In the genomic region with DNA sequence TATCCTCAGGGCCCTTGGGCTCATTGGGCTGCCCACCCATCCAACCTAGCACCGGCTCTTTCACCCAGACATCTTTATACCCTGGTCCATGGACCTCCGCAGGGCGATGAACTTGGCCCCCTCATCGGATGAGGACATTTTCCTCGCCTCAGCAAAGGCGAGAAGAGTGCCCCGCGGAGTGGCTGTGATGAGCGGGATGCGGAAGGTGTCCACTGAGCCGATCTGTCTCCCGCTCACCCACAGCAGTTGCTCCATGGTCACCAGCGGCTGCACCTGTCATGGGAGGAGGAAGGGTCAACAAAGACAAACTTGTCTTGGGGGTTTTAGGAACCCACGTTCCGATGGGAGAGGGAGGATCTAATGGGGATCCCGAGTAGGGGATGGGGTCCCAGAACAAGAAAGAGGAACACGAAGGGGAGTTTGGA, we compare ENCODE assay signal across 8 cellular contexts. TPM values are rescaled to one million over a fixed set of nuclear protein-coding genes. Genes with fewer than 3 reads are reported as not detected.
DNase-seq lines count a peak whose midpoint lies in the region; ATAC-seq and TF ChIP-seq lines count a peak whose summit lies in the region.

No MANE protein-coding gene starts in this region.

- intact Hi-C loops in heart left ventricle (cut with DNase I): loop anchor here in 4 of 10 donors (2.0 to 10.0 kb wide), 3 partner anchors 25 to 177 kb away; a partner anchor contains a TSS
- intact Hi-C loops in left ventricle myocardium superior (cut with micrococcal nuclease): no loop called here
- intact Hi-C loops in mammary epithelial cell (cut with micrococcal nuclease): loop anchor here (1.0 to 2.0 kb wide), 2 partner anchors 28 to 35 kb away; a partner anchor contains a TSS
- intact Hi-C loops in uterus (cut with DNase I; ENCODE audit: low total_unique reads): no loop called here

- H3K27me3 ChIP-seq in heart left ventricle (no peaks in the 10 kb centered on the region), mammary epithelial cell (ENCODE audit: insufficient read depth, low read length) (no peaks in the 10 kb centered on the region), uterus (no peaks in the 10 kb centered on the region)

- WGBS in heart left ventricle, 4 donors: 38 to 50% (median 45%) methylated on average over 17 of the region's 17 CpGs
- 42% methylated on average over 13 of the region's 17 CpGs for WGBS in mammary epithelial cell (ENCODE audit: low coverage, missing lambda C conversion rate)

- TF ChIP-seq CTCF in heart left ventricle (IDR thresholded peaks at IDR 0.05) (no peak), mammary epithelial cell (conservative IDR thresholded peaks at IDR 0.05 in 1 of 2, IDR thresholded peaks at IDR 0.05 in 1 of 2; ENCODE audit: extremely low read depth in 1 of 2, insufficient read depth in 1 of 2, low read depth in 1 of 2, low read length in 2 of 2) (no peak), mesothelial cell of epicardium (IDR thresholded peaks at IDR 0.05; ENCODE audit: unreplicated experiment) (no peak), uterus (IDR thresholded peaks at IDR 0.05) (no peak)

- CTCF ChIA-PET in mammary epithelial cell (lab: Charles Lee; ENCODE audit: low non-redundant PET): no interaction called here

- peak overlapping the region; percentile 97 for H3K4me3 Mint-ChIP-seq in mesothelial cell of epicardium

- H3K36me3 ChIP-seq in heart left ventricle: peaks cover 0 to 44% (median 38%) of the 10 kb centered on the region in 9 donors
- peaks cover 6% of the 10 kb centered on the region for H3K36me3 ChIP-seq in mammary epithelial cell (ENCODE audit: insufficient read depth, low read length)
- no peaks in the 10 kb centered on the region for H3K36me3 ChIP-seq in uterus

- H3K4me1 ChIP-seq in heart left ventricle (peaks cover 0 to 24% (median 16%) of the 10 kb centered on the region in 12 donors), mammary epithelial cell (ENCODE audit: insufficient read depth, low read length) (peaks cover 10% of the 10 kb centered on the region), uterus (peaks cover 0 to 4% of the 10 kb centered on the region in 2 donors)

- peaks cover 12% of the 10 kb centered on the region for H3K79me2 ChIP-seq in mammary epithelial cell (ENCODE audit: insufficient read depth, low read length)

- DNase-seq in heart left ventricle (no peak), left ventricle myocardium superior (no peak), mammary epithelial cell (no peak), mesothelial cell of epicardium (ENCODE audit: low spot score in 2 of 2, unreplicated experiment in 2 of 2) (no peak), uterus (no peak), kidney glomerular epithelial cell (lab: John Stamatoyannopoulos, UW) (no peak), NCI-H345 treated with DMSO at 0.1 percent for 48 hours (lab: John Stamatoyannopoulos, UW; ENCODE audit: unreplicated experiment) (no peak), NCI-H446 (lab: John Stamatoyannopoulos, UW) (no peak)

- H3K27ac ChIP-seq in heart left ventricle (peak overlapping the region in 10 of 12 donors; percentile 70 to 90 (median 84)), mammary epithelial cell (ENCODE audit: insufficient read depth, low read depth, low read length) (peak overlapping the region; percentile 37), uterus (peak overlapping the region; percentile 92 to 95)

- H3K9me3 ChIP-seq in heart left ventricle: no peaks in the 10 kb centered on the region
- no peaks in the 10 kb centered on the region for H3K9me3 ChIP-seq in mammary epithelial cell (replicated peaks; ENCODE audit: insufficient read depth, low read length)
- H3K9me3 ChIP-seq in uterus: no peaks in the 10 kb centered on the region

- ATAC-seq in heart left ventricle (no peak), left ventricle myocardium superior (no peak)

- H3K9ac ChIP-seq in mammary epithelial cell (ENCODE audit: insufficient read depth, low read length): peak overlapping the region; percentile 74

- H3K9me3 Mint-ChIP-seq in mesothelial cell of epicardium: no peaks in the 10 kb centered on the region

- peaks cover 20% of the 10 kb centered on the region for H3K4me1 Mint-ChIP-seq in mesothelial cell of epicardium

- dilution Hi-C loops in mammary epithelial cell (cut with HindIII; ENCODE audit: low sequenced_read_pairs): no loop called here

- peak overlapping the region; percentile 88 for H2AFZ ChIP-seq in mammary epithelial cell (ENCODE audit: low read depth, low read length)

- H3K4me2 ChIP-seq in mammary epithelial cell (ENCODE audit: insufficient read depth, low read depth, low read length): peak overlapping the region; percentile 87

- in situ Hi-C loops in mammary epithelial cell (cut with MboI; ENCODE audit: low sequenced_read_pairs in 2 of 2): no loop called here

- no TSS peak for BruUV-seq in mammary epithelial cell (replicated peaks; lab: Mats Ljungman, UMichigan)

- H3K27ac Mint-ChIP-seq in mesothelial cell of epicardium: peak overlapping the region; percentile 100

- H3K27me3 Mint-ChIP-seq in mesothelial cell of epicardium (ENCODE audit: low read depth): no peaks in the 10 kb centered on the region

- H3K36me3 Mint-ChIP-seq in mesothelial cell of epicardium: peaks cover 8% of the 10 kb centered on the region

- TF ChIP-seq POLR2A in heart left ventricle (IDR thresholded peaks at IDR 0.05) (no peak), uterus (IDR thresholded peaks at IDR 0.05) (no peak)

- peak overlapping the region; percentile 62 to 91 (median 76) for H3K4me3 ChIP-seq in heart left ventricle
- H3K4me3 ChIP-seq in mammary epithelial cell (replicated peaks in 1 of 3; ENCODE audit: insufficient read depth in 1 of 3, low read depth in 2 of 3, low read length in 3 of 3): peak overlapping the region; percentile 76 to 94 (median 84)
- H3K4me3 ChIP-seq in uterus: peak overlapping the region; percentile 67 to 90

- H4K20me1 ChIP-seq in mammary epithelial cell (ENCODE audit: insufficient read depth, low read length): no peaks in the 10 kb centered on the region

RNA-seq across cellular contexts. Expression of a gene that starts 0.7 kb away (rescaled TPM):
- total RNA-seq in heart left ventricle (10 to 100 TPM; 18.7 to 39.5 (median 27.6) TPM), left ventricle myocardium superior (24.9 TPM), mammary epithelial cell (10 to 100 TPM; 27.8 to 42.5 TPM), mesothelial cell of epicardium (23.2 to 24.7 TPM (median 24.4 TPM) in 3 replicates), uterus (10 to 100 TPM; 20.5 to 28.4 (median 23.4) TPM)
- polyA plus RNA-seq in heart left ventricle (10 to 100 TPM; 19.1 to 63.1 TPM), mammary epithelial cell (44.5 TPM)
- 27.1 TPM for polyA minus RNA-seq in mammary epithelial cell

RNA-seq across cellular contexts. Expression of a gene that starts 16.9 kb away (rescaled TPM):
- total RNA-seq in heart left ventricle: not detected
- polyA plus RNA-seq in heart left ventricle: under 1 TPM in 1 of 2 donors, not detected in 1; 0.07 TPM
- total RNA-seq in left ventricle myocardium superior: not detected
- total RNA-seq in mammary epithelial cell: not detected
- polyA plus RNA-seq in mammary epithelial cell: not detected
- not detected for polyA minus RNA-seq in mammary epithelial cell
- 0.40 to 0.94 TPM (median 0.66 TPM) in 3 replicates for total RNA-seq in mesothelial cell of epicardium
- total RNA-seq in uterus: 10 to 100 TPM in 1 of 4 donors, 1 to 10 TPM in 3; 5.0 to 46.1 (median 5.8) TPM

RNA-seq across cellular contexts. Expression of a gene that starts 34.4 kb away (rescaled TPM):
- total RNA-seq in heart left ventricle: 100 to 1,000 TPM; 120 to 306 (median 146) TPM
- polyA plus RNA-seq in heart left ventricle: 100 to 1,000 TPM in 1 of 2 donors, 10 to 100 TPM in 1; 35.2 to 149 TPM
- total RNA-seq in left ventricle myocardium superior: 233 TPM
- 10 to 100 TPM; 60.8 to 74.8 TPM for total RNA-seq in mammary epithelial cell
- 32.3 TPM for polyA plus RNA-seq in mammary epithelial cell
- 66.4 TPM for polyA minus RNA-seq in mammary epithelial cell
- 105 to 109 TPM (median 108 TPM) in 3 replicates for total RNA-seq in mesothelial cell of epicardium
- 100 to 1,000 TPM in 2 of 4 donors, 10 to 100 TPM in 2; 40.3 to 268 (median 152) TPM for total RNA-seq in uterus

RNA-seq across cellular contexts. Expression of a gene that starts 35.6 kb away (rescaled TPM):
- total RNA-seq in heart left ventricle (10 to 100 TPM in 8 of 9 donors, 1 to 10 TPM in 1; 9.0 to 22.1 (median 14.8) TPM), left ventricle myocardium superior (17.1 TPM), mammary epithelial cell (10 to 100 TPM; 26.2 to 28.7 TPM), mesothelial cell of epicardium (127 to 135 TPM (median 129 TPM) in 3 replicates), uterus (10 to 100 TPM; 13.8 to 72.4 (median 66.2) TPM)
- polyA plus RNA-seq in heart left ventricle (10 to 100 TPM; 12.9 to 15.2 TPM), mammary epithelial cell (33.6 TPM)
- polyA minus RNA-seq in mammary epithelial cell: 95.7 TPM

RNA-seq across cellular contexts. Expression of a gene that starts 40.0 kb away (rescaled TPM):
- total RNA-seq in heart left ventricle (1 to 10 TPM in 8 of 9 donors, under 1 TPM in 1; 0.99 to 4.3 (median 2.3) TPM), left ventricle myocardium superior (3.3 TPM), mammary epithelial cell (1 to 10 TPM in 1 of 2 donors, under 1 TPM in 1; 0.33 to 2.7 TPM), mesothelial cell of epicardium (35.3 to 37.1 TPM (median 35.9 TPM) in 3 replicates), uterus (10 to 100 TPM in 2 of 4 donors, 1 to 10 TPM in 1, not detected in 1; 2.4 to 15.3 (median 11.0) TPM)
- polyA plus RNA-seq in heart left ventricle (1 to 10 TPM; 2.2 to 2.8 TPM), mammary epithelial cell (0.95 TPM)
- polyA minus RNA-seq in mammary epithelial cell: 0.93 TPM

Comparison
In these comparisons a context has a peak if more than half of its experiments do, and no peak if none do; other contexts are left out.
1. H3K27ac ChIP-seq: peak in every context shown above with its lines; median percentile 94 in uterus; 84 in heart left ventricle; 37 in mammary epithelial cell.